Comparison of ENCODE assay signal across 22 cellular contexts in genomic region chr2:99772766-99773331, GRCh38.
A peak's percentile ranks its signal among the peaks of the same experiment; 100 is the strongest.
DNase-seq lines count a peak whose midpoint lies in the region; ATAC-seq and TF ChIP-seq lines count a peak whose summit lies in the region.
"Had no signal": no experiment of that assay in that cellular context is flagged by ENCODE, and none has a peak within 500 bp of the region (broad histone marks: within the 10 kb centered on the region; RNA-seq: fewer than 3 reads in every experiment).

No MANE protein-coding gene starts in this region.

- no peak overlapping the region for H3K4ac ChIP-seq in mesenchymal stem cell (ENCODE audit: low read depth in 1 of 2, low read length in 2 of 2)

- intact Hi-C loops in activated B cell treated with CpG ODN at 0.5 μM for 24 hours (cut with micrococcal nuclease): no loop called here

- H2BK5ac ChIP-seq in mesenchymal stem cell (ENCODE audit: low read depth, low read length, poor library complexity, severe bottlenecking): no peak overlapping the region

- H2BK120ac ChIP-seq in mesenchymal stem cell (ENCODE audit: low read depth, low read length): no peak overlapping the region

- H3K27ac Mint-ChIP-seq in activated T-cell treated with anti-CD3 and anti-CD28 coated beads, Interleukin-2, amount 50 U/mL, for 72 hours: peak overlapping the region; percentile 30
- H3K27ac Mint-ChIP-seq in activated B cell treated with CpG ODN at 0.5 μM for 24 hours: peak overlapping the region; percentile 83
- H3K27ac Mint-ChIP-seq in stimulated activated memory B cell treated with anti-CD40 and anti-IgM and Interleukin-4, amounts not matched to agents 10 μg/mL and 1 μg/mL and 100 μg/mL, for 72 hours: peak overlapping the region; percentile 73
- H3K27ac Mint-ChIP-seq: activated CD4-positive, alpha-beta T cell treated with anti-CD3 and anti-CD28 coated beads, Interleukin-2, amount 10 ng/mL, durations not matched to agents 7 days and 5 days; activated naive CD4-positive, alpha-beta T cell treated with anti-CD3 and anti-CD28 coated beads, Interleukin-2, amount 50 U/mL, for 24 hours; activated T-helper 17 cell treated with anti-CD3 and anti-CD28 coated beads, Interleukin-2, amount 50 U/mL, for 72 hours had no signal

- no peaks in the 10 kb centered on the region for H3K9me3 ChIP-seq in mesenchymal stem cell (ENCODE audit: control insufficient read depth, low read length)
- H3K9me3 ChIP-seq: ascending aorta, right atrium auricular region, SK-N-SH had no signal

- H4K91ac ChIP-seq in mesenchymal stem cell (ENCODE audit: low read length): peak overlapping the region; percentile 25

- peaks cover 0 to 5% of the 10 kb centered on the region in 2 experiments for H3K27me3 ChIP-seq in mesenchymal stem cell (ENCODE audit: control insufficient read depth in 1 of 2, insufficient read depth in 1 of 2, low read length in 2 of 2)
- H3K27me3 ChIP-seq: ascending aorta, right atrium auricular region had no signal

- H2AFZ ChIP-seq in mesenchymal stem cell (ENCODE audit: low read depth, low read length): no peak overlapping the region

- no peak overlapping the region for H2BK15ac ChIP-seq in mesenchymal stem cell (ENCODE audit: low read depth, poor library complexity, severe bottlenecking)

- TF ChIP-seq CTCF in activated B cell treated with CpG ODN at 0.5 μM for 24 hours (IDR thresholded peaks at IDR 0.05): no peak

- no peaks in the 10 kb centered on the region for H3K27me3 Mint-ChIP-seq in activated T-cell treated with anti-CD3 and anti-CD28 coated beads, Interleukin-2, amount 50 U/mL, for 72 hours (ENCODE audit: low read depth)
- H3K27me3 Mint-ChIP-seq in activated B cell treated with CpG ODN at 0.5 μM for 24 hours: no peaks in the 10 kb centered on the region
- no peaks in the 10 kb centered on the region for H3K27me3 Mint-ChIP-seq in stimulated activated memory B cell treated with anti-CD40 and anti-IgM and Interleukin-4, amounts not matched to agents 10 μg/mL and 1 μg/mL and 100 μg/mL, for 72 hours
- H3K27me3 Mint-ChIP-seq: activated CD4-positive, alpha-beta T cell treated with anti-CD3 and anti-CD28 coated beads, Interleukin-2, amount 10 ng/mL, durations not matched to agents 7 days and 5 days; activated naive CD4-positive, alpha-beta T cell treated with anti-CD3 and anti-CD28 coated beads, Interleukin-2, amount 50 U/mL, for 24 hours had no signal

- H3K4me1 ChIP-seq in mesenchymal stem cell (ENCODE audit: control insufficient read depth, insufficient read depth, low read depth, low read length): peaks cover 5% of the 10 kb centered on the region
- H3K4me1 ChIP-seq: ascending aorta had no signal

- DNase-seq in activated T-cell treated with anti-CD3 and anti-CD28 coated beads, Interleukin-2, amount 50 U/mL, for 72 hours: no peak
- DNase-seq in activated T-cell treated with anti-CD3 and anti-CD28 coated beads, Interleukin-2, amount 50 U/mL, for 48 hours: no peak
- DNase-seq in activated B cell treated with CpG ODN at 0.5 μM for 24 hours (no peak), mesenchymal stem cell (no peak), NCI-H2196 (lab: John Stamatoyannopoulos, UW; ENCODE audit: unreplicated experiment) (no peak)
- DNase-seq: 8988T; activated CD4-positive, alpha-beta T cell treated with anti-CD3 and anti-CD28 coated beads, Interleukin-2, amount 10 ng/mL, durations not matched to agents 7 days and 5 days; central memory CD4-positive, alpha-beta T cell; DMS153; mammary epithelial cell; NCI-H1048; NCI-H1930; NCI-H2227 treated with DMSO at 0.1 percent for 48 hours; SK-N-SH; T-helper 2 cell had no signal

- peaks cover 0 to 19% of the 10 kb centered on the region in 2 experiments for H3K36me3 ChIP-seq in mesenchymal stem cell (ENCODE audit: control insufficient read depth in 1 of 2, insufficient read depth in 2 of 2, low read depth in 1 of 2, low read length in 2 of 2)
- H3K36me3 ChIP-seq: ascending aorta, right atrium auricular region had no signal

- no peak overlapping the region for H3K4me3 Mint-ChIP-seq in activated T-cell treated with anti-CD3 and anti-CD28 coated beads, Interleukin-2, amount 50 U/mL, for 72 hours
- peak overlapping the region; percentile 45 for H3K4me3 Mint-ChIP-seq in activated B cell treated with CpG ODN at 0.5 μM for 24 hours
- H3K4me3 Mint-ChIP-seq in stimulated activated memory B cell treated with anti-CD40 and anti-IgM and Interleukin-4, amounts not matched to agents 10 μg/mL and 1 μg/mL and 100 μg/mL, for 72 hours: no peak overlapping the region
- H3K4me3 Mint-ChIP-seq: activated CD4-positive, alpha-beta T cell treated with anti-CD3 and anti-CD28 coated beads, Interleukin-2, amount 10 ng/mL, durations not matched to agents 7 days and 5 days; activated naive CD4-positive, alpha-beta T cell treated with anti-CD3 and anti-CD28 coated beads, Interleukin-2, amount 50 U/mL, for 24 hours; activated T-helper 17 cell treated with anti-CD3 and anti-CD28 coated beads, Interleukin-2, amount 50 U/mL, for 72 hours had no signal

- no peak overlapping the region for H3K4me2 ChIP-seq in mesenchymal stem cell (ENCODE audit: low read length, poor library complexity, severe bottlenecking)
- H3K4me2 ChIP-seq: SK-N-SH had no signal

- CTCF ChIA-PET in activated B cell treated with CpG ODN at 0.5 μM for 24 hours (lab: Charles Lee): no interaction called here

- POLR2A ChIA-PET in activated B cell treated with CpG ODN at 0.5 μM for 24 hours (lab: Charles Lee): interaction anchor here (0.7 kb wide), 1 partner anchor 54 kb away, joined by 11 read pairs; no protein-coding TSS in a partner anchor

- H3K4me3 ChIP-seq in mesenchymal stem cell (ENCODE audit: insufficient read depth in 1 of 2, low read depth in 1 of 2, low read length in 2 of 2): no peak overlapping the region
- H3K4me3 ChIP-seq: ascending aorta, right atrium auricular region had no signal

- H3K9ac ChIP-seq in mesenchymal stem cell (ENCODE audit: low read length): no peak overlapping the region
- H3K9ac ChIP-seq: SK-N-SH had no signal

- peak overlapping the region in 1 of 2 experiments; percentile 67 for H2BK12ac ChIP-seq in mesenchymal stem cell (ENCODE audit: low read length in 2 of 2)

- no peaks in the 10 kb centered on the region for H3K4me1 Mint-ChIP-seq in activated T-cell treated with anti-CD3 and anti-CD28 coated beads, Interleukin-2, amount 50 U/mL, for 72 hours (ENCODE audit: low read depth)
- peaks cover 57% of the 10 kb centered on the region for H3K4me1 Mint-ChIP-seq in activated B cell treated with CpG ODN at 0.5 μM for 24 hours
- peaks cover 45% of the 10 kb centered on the region for H3K4me1 Mint-ChIP-seq in stimulated activated memory B cell treated with anti-CD40 and anti-IgM and Interleukin-4, amounts not matched to agents 10 μg/mL and 1 μg/mL and 100 μg/mL, for 72 hours
- H3K4me1 Mint-ChIP-seq: activated CD4-positive, alpha-beta T cell treated with anti-CD3 and anti-CD28 coated beads, Interleukin-2, amount 10 ng/mL, durations not matched to agents 7 days and 5 days; activated naive CD4-positive, alpha-beta T cell treated with anti-CD3 and anti-CD28 coated beads, Interleukin-2, amount 50 U/mL, for 24 hours; activated T-helper 17 cell treated with anti-CD3 and anti-CD28 coated beads, Interleukin-2, amount 50 U/mL, for 72 hours had no signal

- H4K8ac ChIP-seq in mesenchymal stem cell (ENCODE audit: low read length): no peak overlapping the region

- peak overlapping the region; percentile 10 for H2AK5ac ChIP-seq in mesenchymal stem cell (ENCODE audit: low read length, severe bottlenecking)

- ATAC-seq in activated T-cell treated with anti-CD3 and anti-CD28 coated beads, Interleukin-2, amount 50 U/mL, for 72 hours (replicated peaks in 1 of 2): no peak
- ATAC-seq in activated B cell treated with CpG ODN at 0.5 μM for 24 hours (ENCODE audit: low read depth) (peak; percentile 34), HG03097 (IDR thresholded peaks at IDR 0.05; ENCODE audit: low FRiP score, unreplicated experiment) (no peak), HG03469 (IDR thresholded peaks at IDR 0.05; ENCODE audit: unreplicated experiment) (no peak)
- ATAC-seq in stimulated activated memory B cell treated with anti-CD40 and anti-IgM and Interleukin-4, amounts not matched to agents 10 μg/mL and 1 μg/mL and 100 μg/mL, for 72 hours: no peak
- ATAC-seq: activated T-helper 17 cell treated with anti-CD3 and anti-CD28 coated beads, Interleukin-2, amount 50 U/mL, for 72 hours had no signal

- peaks cover 2% of the 10 kb centered on the region in 2 donors for H3K36me3 Mint-ChIP-seq in activated T-cell treated with anti-CD3 and anti-CD28 coated beads, Interleukin-2, amount 50 U/mL, for 72 hours (ENCODE audit: insufficient read depth in 2 of 2)
- H3K36me3 Mint-ChIP-seq in activated B cell treated with CpG ODN at 0.5 μM for 24 hours (ENCODE audit: low read depth): peaks cover 82% of the 10 kb centered on the region
- peaks cover 87% of the 10 kb centered on the region for H3K36me3 Mint-ChIP-seq in stimulated activated memory B cell treated with anti-CD40 and anti-IgM and Interleukin-4, amounts not matched to agents 10 μg/mL and 1 μg/mL and 100 μg/mL, for 72 hours

- no peak overlapping the region for H3K23ac ChIP-seq in mesenchymal stem cell (ENCODE audit: low read length in 2 of 2)

- WGBS in mesenchymal stem cell: 93% methylated on average over 5 of the region's 6 CpGs

- H3K27ac ChIP-seq in mesenchymal stem cell (ENCODE audit: low read length, poor library complexity, severe bottlenecking): no peak overlapping the region
- H3K27ac ChIP-seq: ascending aorta had no signal

- no peak overlapping the region for H3K14ac ChIP-seq in mesenchymal stem cell (ENCODE audit: low read length in 2 of 2)

- peaks cover 32% of the 10 kb centered on the region for H3K79me1 ChIP-seq in mesenchymal stem cell (replicated peaks; ENCODE audit: low read length, poor library complexity, severe bottlenecking)

- peaks cover 0 to 2% of the 10 kb centered on the region in 2 donors for H3K9me3 Mint-ChIP-seq in activated T-cell treated with anti-CD3 and anti-CD28 coated beads, Interleukin-2, amount 50 U/mL, for 72 hours
- peaks cover 6% of the 10 kb centered on the region for H3K9me3 Mint-ChIP-seq in activated B cell treated with CpG ODN at 0.5 μM for 24 hours
- peaks cover 8% of the 10 kb centered on the region for H3K9me3 Mint-ChIP-seq in stimulated activated memory B cell treated with anti-CD40 and anti-IgM and Interleukin-4, amounts not matched to agents 10 μg/mL and 1 μg/mL and 100 μg/mL, for 72 hours

- peak overlapping the region in 1 of 2 experiments; percentile 1 for H3K18ac ChIP-seq in mesenchymal stem cell (ENCODE audit: low read depth in 1 of 2, low read length in 2 of 2)

Comparison
In these comparisons a context has a peak if more than half of its experiments do, and no peak if none do; other contexts are left out.
1. H3K27ac Mint-ChIP-seq: peak in every context shown above with its lines; median percentile 83 in activated B cell treated with CpG ODN at 0.5 μM for 24 hours; 73 in stimulated activated memory B cell treated with anti-CD40 and anti-IgM and Interleukin-4, amounts not matched to agents 10 μg/mL and 1 μg/mL and 100 μg/mL, for 72 hours; 30 in activated T-cell treated with anti-CD3 and anti-CD28 coated beads, Interleukin-2, amount 50 U/mL, for 72 hours.